ENCODE assay signal across 10 cellular contexts in the genomic region with DNA sequence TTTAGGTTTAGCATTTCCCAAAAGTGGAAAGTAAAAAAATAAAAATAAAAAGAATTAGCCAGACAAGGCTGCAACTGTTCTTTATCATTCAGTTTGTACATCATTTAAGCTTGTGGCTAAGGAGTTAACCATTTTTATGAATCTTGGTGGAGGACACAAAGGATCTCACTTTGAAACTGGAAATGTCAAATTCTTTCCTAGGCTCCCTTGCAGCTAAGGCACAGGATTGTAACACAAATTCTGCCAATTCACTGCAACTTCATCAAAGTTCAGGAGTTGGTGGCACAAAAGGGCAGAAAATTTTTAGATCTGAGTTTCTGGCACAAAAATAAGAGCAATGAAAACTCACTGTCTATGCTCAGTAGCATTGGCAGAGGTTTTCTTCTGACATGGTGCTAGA.
"Had no signal": no experiment of that assay in that cellular context is flagged by ENCODE, and none has a peak within 500 bp of the region (broad histone marks: within the 10 kb centered on the region; RNA-seq: fewer than 3 reads in every experiment).

No MANE protein-coding gene starts in this region.

- H3K9ac ChIP-seq: KMS-11 had no signal

- H3K4me3 ChIP-seq: HAP-1 had no signal

- H3K27ac ChIP-seq: KMS-11 had no signal

- H3K27ac Mint-ChIP-seq: HFFc6 had no signal

- FAIRE-seq: H54, HTR-8/SVneo had no signal

- H3K36me3 ChIP-seq: HAP-1 had no signal

- DNase-seq: GOT3, HFFc6, IMR-90, Karpas-422, KBM-7 had no signal

- H3K4me2 ChIP-seq: KMS-11 had no signal

- ATAC-seq: HCT116 had no signal

- H3K4me3 Mint-ChIP-seq: HFFc6 had no signal
